8 cellular contexts compared by ENCODE assay signal in genomic region chr16:89115216-89115949, GRCh38. TPM values are rescaled to one million over a fixed set of nuclear protein-coding genes. Genes with fewer than 3 reads are reported as not detected.
DNase-seq lines count a peak whose midpoint lies in the region; ATAC-seq lines count a peak whose summit lies in the region.

No MANE protein-coding gene starts in this region.

- peak; percentile 71 for ATAC-seq in HG02610 (IDR thresholded peaks at IDR 0.05; ENCODE audit: unreplicated experiment)
- ATAC-seq in right cardiac atrium, result peak; percentile 49 to 77

- DNase-seq in OCI-M1 (lab: John Stamatoyannopoulos, UW) (peak; percentile 93), right cardiac atrium (peak; percentile 73 to 91 (median 90)), mesenteric fat pad (ENCODE audit: low spot score) (no peak), HT-29 (ENCODE audit: low spot score) (no peak)
- DNase-seq in activated T-helper 9 cell treated with anti-CD3 and anti-CD28 coated beads, Interleukin-2, amount 50 U/mL, for 16 hours (ENCODE audit: low read depth), result peak; percentile 79
- DNase-seq in stimulated activated CD4-positive, alpha-beta T cell treated with anti-CD3 and anti-CD28 coated beads, Interleukin-4, amount 100 ng/mL, for 1 hour, result peak; percentile 78

- no peaks in the 10 kb centered on the region for H3K4me1 ChIP-seq in right cardiac atrium (ENCODE audit: control insufficient read depth, insufficient read depth, low read length)

- 74% methylated on average over 27 of the region's 27 CpGs for WGBS in right cardiac atrium

- intact Hi-C loops in right cardiac atrium (cut with DNase I), result no loop called here

- H3K4me3 ChIP-seq in GM08714 (ENCODE audit: low read length), result peak overlapping the region; percentile 16; the same call in 1 of the 2 replicates
- no peak overlapping the region for H3K4me3 ChIP-seq in right cardiac atrium (ENCODE audit: low read length)

- no peaks in the 10 kb centered on the region for H3K27me3 ChIP-seq in right cardiac atrium (ENCODE audit: control insufficient read depth, insufficient read depth)

- H3K9me3 ChIP-seq in right cardiac atrium (ENCODE audit: control insufficient read depth, low read length), result no peaks in the 10 kb centered on the region

- no peak overlapping the region for H3K27ac ChIP-seq in right cardiac atrium (ENCODE audit: low read length)

RNA-seq across cellular contexts. Expression of gene ACSF3, which starts 21.7 kb away (rescaled TPM):
- 10 to 100 TPM; 13.9 to 22.4 (median 16.7) TPM for total RNA-seq in right cardiac atrium
- polyA plus RNA-seq in right cardiac atrium, result 16.4 TPM
- total RNA-seq in mesenteric fat pad, result 24.1 TPM
- 41.3 and 43.5 TPM in 2 replicates for total RNA-seq in HT-29 (2014; rRNA removed; shearing (Covaris generic))

RNA-seq across cellular contexts. Expression of gene CDH15, which starts 56.2 kb away (rescaled TPM):
- under 1 TPM; 0.09 to 0.14 (median 0.13) TPM for total RNA-seq in right cardiac atrium
- polyA plus RNA-seq in right cardiac atrium, result 0.05 TPM
- total RNA-seq in mesenteric fat pad, result not detected
- not detected in 2 replicates for total RNA-seq in HT-29 (2014; rRNA removed; shearing (Covaris generic))

Comparison
In these comparisons a context has a peak if more than half of its experiments do, and no peak if none do; other contexts are left out.
1. DNase-seq: peak in OCI-M1 (single experiment), activated T-helper 9 cell treated with anti-CD3 and anti-CD28 coated beads, Interleukin-2, amount 50 U/mL, for 16 hours (single experiment), right cardiac atrium (3 of 3) and stimulated activated CD4-positive, alpha-beta T cell treated with anti-CD3 and anti-CD28 coated beads, Interleukin-4, amount 100 ng/mL, for 1 hour (single experiment); none in mesenteric fat pad (single experiment) and HT-29 (single experiment).